Comparison of ENCODE assay signal across 11 cellular contexts in genomic region chr16:14564323-14564722, GRCh38.
A peak's percentile ranks its signal among the peaks of the same experiment; 100 is the strongest.
DNase-seq lines count a peak whose midpoint lies in the region; ATAC-seq and TF ChIP-seq lines count a peak whose summit lies in the region.
"Had no signal": no experiment of that assay in that cellular context is flagged by ENCODE, and none has a peak within 500 bp of the region (broad histone marks: within the 10 kb centered on the region; RNA-seq: fewer than 3 reads in every experiment).

No MANE protein-coding gene starts in this region.

- H2BK15ac ChIP-seq in mesendoderm (replicated peaks; ENCODE audit: low read depth), result no peak overlapping the region

- no peak overlapping the region for H4K8ac ChIP-seq in mesendoderm (ENCODE audit: low read depth, low read length)

- TF ChIP-seq CTCF in CD4-positive, alpha-beta T cell (IDR thresholded peaks at IDR 0.05), result no peak
- no peak for TF ChIP-seq CTCF in osteocyte (IDR thresholded peaks at IDR 0.05)

- peaks cover 4% of the 10 kb centered on the region for H3K79me1 ChIP-seq in mesendoderm (ENCODE audit: low read length)

- no peak overlapping the region for H2BK5ac ChIP-seq in mesendoderm (ENCODE audit: low read length)

- H3K4me1 Mint-ChIP-seq in CD4-positive, alpha-beta T cell (ENCODE audit: low read depth), result peaks cover 36% of the 10 kb centered on the region
- peaks cover 6% of the 10 kb centered on the region for H3K4me1 Mint-ChIP-seq in activated T-helper 17 cell treated with anti-CD3 and anti-CD28 coated beads, Interleukin-2, amount 50 U/mL, for 72 hours
- H3K4me1 Mint-ChIP-seq in osteocyte (ENCODE audit: unreplicated experiment), result peaks cover 24% of the 10 kb centered on the region

- H3K4me2 ChIP-seq in mesendoderm (ENCODE audit: low read length), result no peak overlapping the region

- no peak for ATAC-seq in CD4-positive, alpha-beta T cell (ENCODE audit: poor library complexity)
- no peak for ATAC-seq in activated T-helper 17 cell treated with anti-CD3 and anti-CD28 coated beads, Interleukin-2, amount 50 U/mL, for 72 hours (replicated peaks)
- no peak for ATAC-seq in GM21737 (IDR thresholded peaks at IDR 0.05; ENCODE audit: unreplicated experiment)

- H3K27me3 Mint-ChIP-seq in CD4-positive, alpha-beta T cell, result no peaks in the 10 kb centered on the region
- H3K27me3 Mint-ChIP-seq in activated T-helper 17 cell treated with anti-CD3 and anti-CD28 coated beads, Interleukin-2, amount 50 U/mL, for 72 hours, result no peaks in the 10 kb centered on the region
- no peaks in the 10 kb centered on the region for H3K27me3 Mint-ChIP-seq in osteocyte (ENCODE audit: unreplicated experiment)

- H3K27me3 ChIP-seq in CD4-positive, alpha-beta T cell (ENCODE audit: control insufficient read depth, insufficient read depth, low read length), result no peaks in the 10 kb centered on the region
- H3K27me3 ChIP-seq in HUES64 (ENCODE audit: insufficient read depth, low read length) (no peaks in the 10 kb centered on the region), mesendoderm (ENCODE audit: insufficient read depth, low read length, poor library complexity) (no peaks in the 10 kb centered on the region)

- peak overlapping the region; percentile 48 for H3K27ac Mint-ChIP-seq in CD4-positive, alpha-beta T cell
- H3K27ac Mint-ChIP-seq in activated T-helper 17 cell treated with anti-CD3 and anti-CD28 coated beads, Interleukin-2, amount 50 U/mL, for 72 hours, result peak overlapping the region; percentile 64
- H3K27ac Mint-ChIP-seq in osteocyte (ENCODE audit: unreplicated experiment), result no peak overlapping the region

- H3K27ac ChIP-seq in CD4-positive, alpha-beta T cell (ENCODE audit: low read depth, low read length), result no peak overlapping the region
- H3K27ac ChIP-seq in HUES64 (ENCODE audit: low read depth, low read length), result no peak overlapping the region
- H3K27ac ChIP-seq in mesendoderm (ENCODE audit: low read depth, low read length), result no peak overlapping the region

- intact Hi-C loops in CD4-positive, alpha-beta T cell (cut with DNase I, micrococcal nuclease), result no loop called here

- H2BK120ac ChIP-seq in mesendoderm (ENCODE audit: low read depth, low read length), result no peak overlapping the region

- H3K4me3 ChIP-seq in HUES64 (ENCODE audit: low read length), result no peak overlapping the region
- H3K4me3 ChIP-seq in mesendoderm (ENCODE audit: low read length), result no peak overlapping the region

- no peak overlapping the region for H3K23ac ChIP-seq in mesendoderm (ENCODE audit: low read length)

- H3K9ac ChIP-seq in HUES64 (ENCODE audit: low read depth, low read length), result 0 out of 2 replicates have a peak overlapping the region, but pooled peaks have one; percentile 8
- no peak overlapping the region for H3K9ac ChIP-seq in mesendoderm (ENCODE audit: low read length)

- H2AK5ac ChIP-seq in mesendoderm (ENCODE audit: low read length), result no peak overlapping the region

- peaks cover 19% of the 10 kb centered on the region for H3K4me1 ChIP-seq in HUES64 (ENCODE audit: insufficient read depth, low read length)
- H3K4me1 ChIP-seq in mesendoderm (ENCODE audit: control insufficient read depth, low read depth, low read length), result no peaks in the 10 kb centered on the region

- DNase-seq in CD4-positive, alpha-beta T cell, result no peak
- DNase-seq in mesendoderm (peak; percentile 8), osteocyte (ENCODE audit: extremely low spot score, unreplicated experiment) (no peak), NOMO-1 treated with dmso at 0.1 percent for 144 hours (lab: John Stamatoyannopoulos, UW; ENCODE audit: unreplicated experiment) (no peak)
- DNase-seq in activated CD4-positive, CD25-positive, alpha-beta regulatory T cell (lab: John Stamatoyannopoulos, UW), result no peak
- DNase-seq: glutamatergic neuron; NK-92 treated with Interleukin-12 subunit alpha and Interleukin-12 subunit beta, amount 100 ng/mL, for 24 hours had no signal

- POLR2A ChIA-PET in CD4-positive, alpha-beta T cell (lab: Charles Lee), result no interaction called here

- H3K4ac ChIP-seq in mesendoderm (ENCODE audit: low read depth, low read length), result no peak overlapping the region

- no peak overlapping the region for H3K18ac ChIP-seq in mesendoderm (ENCODE audit: low read length)

- H3K9me3 ChIP-seq in CD4-positive, alpha-beta T cell (ENCODE audit: control insufficient read depth, low read length), result no peaks in the 10 kb centered on the region
- no peaks in the 10 kb centered on the region for H3K9me3 ChIP-seq in HUES64 (ENCODE audit: insufficient read depth, low read depth, low read length)

- H3K36me3 Mint-ChIP-seq in CD4-positive, alpha-beta T cell (ENCODE audit: low read depth), result peaks cover 43% of the 10 kb centered on the region
- peaks cover 32% of the 10 kb centered on the region for H3K36me3 Mint-ChIP-seq in activated T-helper 17 cell treated with anti-CD3 and anti-CD28 coated beads, Interleukin-2, amount 50 U/mL, for 72 hours (ENCODE audit: low read depth)
- H3K36me3 Mint-ChIP-seq in osteocyte (ENCODE audit: unreplicated experiment), result peaks cover 4% of the 10 kb centered on the region

- CTCF ChIA-PET in CD4-positive, alpha-beta T cell (lab: Charles Lee), result no interaction called here

- WGBS in HUES64, result 77% methylated on average over 9 of the region's 9 CpGs
- no CpG with 5 or more reads among the region's 9 CpGs for WGBS in mesendoderm (ENCODE audit: extremely low coverage, insufficient coverage, low lambda C conversion rate)

- H3K79me2 ChIP-seq in mesendoderm (ENCODE audit: control insufficient read depth, insufficient read depth, low read length), result no peaks in the 10 kb centered on the region

- H3K56ac ChIP-seq in mesendoderm (ENCODE audit: low read length), result no peak overlapping the region

- no peaks in the 10 kb centered on the region for H3K9me3 Mint-ChIP-seq in CD4-positive, alpha-beta T cell
- H3K9me3 Mint-ChIP-seq in activated T-helper 17 cell treated with anti-CD3 and anti-CD28 coated beads, Interleukin-2, amount 50 U/mL, for 72 hours, result no peaks in the 10 kb centered on the region
- no peaks in the 10 kb centered on the region for H3K9me3 Mint-ChIP-seq in osteocyte (ENCODE audit: unreplicated experiment)
- H3K9me3 Mint-ChIP-seq: CD14-positive monocyte had no signal

- H3K4me3 Mint-ChIP-seq in CD4-positive, alpha-beta T cell, result no peak overlapping the region
- H3K4me3 Mint-ChIP-seq in activated T-helper 17 cell treated with anti-CD3 and anti-CD28 coated beads, Interleukin-2, amount 50 U/mL, for 72 hours, result no peak overlapping the region
- H3K4me3 Mint-ChIP-seq in osteocyte (ENCODE audit: unreplicated experiment), result no peak overlapping the region
- H3K4me3 Mint-ChIP-seq: CD14-positive monocyte had no signal

- H3K36me3 ChIP-seq in HUES64 (ENCODE audit: insufficient read depth, low read length) (0 out of 2 replicates have a peak, but pooled peaks cover 7% of the 10 kb centered on the region), mesendoderm (ENCODE audit: control insufficient read depth, insufficient read depth, low read length) (no peaks in the 10 kb centered on the region)

- no peak overlapping the region for H4K5ac ChIP-seq in mesendoderm (ENCODE audit: low read length)
